In the genomic region with DNA sequence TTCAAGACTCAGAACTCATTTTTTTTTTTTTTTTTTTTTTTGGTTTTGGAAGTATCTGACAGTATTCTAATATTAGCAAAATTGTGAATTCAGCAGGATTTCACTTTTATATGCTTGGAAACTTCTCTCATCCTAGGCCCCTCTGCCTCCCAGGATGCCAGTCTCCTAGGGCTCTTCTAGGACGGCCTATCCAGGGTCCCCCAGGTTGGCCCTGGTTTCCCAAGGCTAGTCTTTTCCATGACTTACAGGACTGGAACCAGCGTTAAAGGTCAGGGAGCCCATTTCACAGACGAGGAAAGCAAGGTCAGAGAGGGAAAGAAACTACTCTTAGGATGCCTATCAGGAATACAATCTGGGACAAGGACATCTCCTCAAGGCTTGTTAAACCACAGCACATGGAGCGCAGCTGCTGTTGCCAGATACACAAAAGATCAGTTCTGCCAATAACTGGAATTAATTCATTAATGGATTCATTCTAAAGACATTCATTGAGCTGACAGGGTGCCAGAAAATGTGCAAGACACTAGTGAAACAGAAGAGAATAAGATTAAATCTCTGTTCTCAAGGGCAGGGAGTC, we compare ENCODE assay signal across 14 cellular contexts.
DNase-seq lines count a peak whose midpoint lies in the region; ATAC-seq and TF ChIP-seq lines count a peak whose summit lies in the region.
"Had no signal": no experiment of that assay in that cellular context is flagged by ENCODE, and none has a peak within 500 bp of the region (broad histone marks: within the 10 kb centered on the region; RNA-seq: fewer than 3 reads in every experiment).

No MANE protein-coding gene starts in this region.

- TF ChIP-seq CTCF in PC-3 (conservative IDR thresholded peaks at IDR 0.05; ENCODE audit: low read depth, low read length) (no peak), endodermal cell (conservative IDR thresholded peaks at IDR 0.05) (no peak), osteocyte (IDR thresholded peaks at IDR 0.05) (no peak), spleen (IDR thresholded peaks at IDR 0.05 in 8 of 11, conservative IDR thresholded peaks at IDR 0.05 in 3 of 11) (no peak)

- peak; percentile 11 for DNase-seq in ELR (ENCODE audit: low read depth)
- DNase-seq in PC-3: no peak
- DNase-seq in endodermal cell: peak; percentile 4
- DNase-seq in osteocyte (ENCODE audit: extremely low spot score, unreplicated experiment): peak; percentile 70
- no peak for DNase-seq in spleen
- DNase-seq in NCI-H1417 (lab: John Stamatoyannopoulos, UW): no peak
- DNase-seq: GF-D8; NCI-H1694; NK-92 treated with Interleukin-12 subunit alpha and Interleukin-12 subunit beta, amount 100 ng/mL, for 24 hours; Right ventricle myocardium superior had no signal

- no peak for TF ChIP-seq POLR2A in spleen (IDR thresholded peaks at IDR 0.05)

- intact Hi-C loops in PC-3 (cut with micrococcal nuclease): loop anchor here (10.0 kb wide), 1 partner anchor 414 kb away; a partner anchor contains a TSS
- intact Hi-C loops in spleen (cut with DNase I; ENCODE audit: low total_unique reads): no loop called here

- H3K27me3 ChIP-seq in PC-3 (ENCODE audit: low read length) (no peaks in the 10 kb centered on the region), endodermal cell (ENCODE audit: control insufficient read depth, insufficient read depth, low read length, poor library complexity, severe bottlenecking) (no peaks in the 10 kb centered on the region), spleen (replicated peaks in 1 of 7) (peaks cover 0 to 33% (median 0%) of the 10 kb centered on the region in 7 donors)

- H3K4me3 ChIP-seq in PC-3 (ENCODE audit: low read length): no peak overlapping the region; the same call in 1 of the 2 replicates
- no peak overlapping the region for H3K4me3 ChIP-seq in endodermal cell (ENCODE audit: low read length)
- H3K4me3 ChIP-seq in spleen: no peak overlapping the region
- H3K4me3 ChIP-seq: GM23338, K562, SK-N-MC had no signal

- H3K27me3 Mint-ChIP-seq in endodermal cell (ENCODE audit: insufficient read depth) (peaks cover 44% of the 10 kb centered on the region), osteocyte (ENCODE audit: unreplicated experiment) (no peaks in the 10 kb centered on the region)

- H3F3A ChIP-seq in PC-3 (ENCODE audit: low read length, unreplicated experiment): no peaks in the 10 kb centered on the region

- no TSS peak for BruUV-seq in PC-3 (replicated peaks; lab: Mats Ljungman, UMichigan)

- H3K9ac ChIP-seq in PC-3 (ENCODE audit: low read length) (0 out of 2 replicates have a peak overlapping the region, but pooled peaks have one; percentile 7), endodermal cell (ENCODE audit: extremely low read depth, low read length, poor library complexity, severe bottlenecking) (no peak overlapping the region)

- H4K20me1 ChIP-seq in PC-3 (ENCODE audit: low read length): no peaks in the 10 kb centered on the region

- H3K36me3 ChIP-seq in PC-3 (ENCODE audit: low read depth, low read length) (no peaks in the 10 kb centered on the region), endodermal cell (ENCODE audit: control insufficient read depth, insufficient read depth, low read length) (no peaks in the 10 kb centered on the region), spleen (no peaks in the 10 kb centered on the region)

- CTCF ChIA-PET in PC-3 (lab: Charles Lee): no interaction called here

- WGBS in endodermal cell (ENCODE audit: insufficient coverage in 1 of 2, insufficient read length in 1 of 2), 2 experiments: 94 to 95% methylated on average over 4 of the region's 4 CpGs
- WGBS in spleen, 5 donors: 76 to 91% (median 83%) methylated on average over 4 of the region's 4 CpGs

- H3K36me3 Mint-ChIP-seq in endodermal cell (ENCODE audit: low read depth) (no peaks in the 10 kb centered on the region), osteocyte (ENCODE audit: unreplicated experiment) (no peaks in the 10 kb centered on the region)

- no peaks in the 10 kb centered on the region for H3K9me2 ChIP-seq in PC-3 (replicated peaks; ENCODE audit: low read length)

- H3K4me1 ChIP-seq in PC-3 (ENCODE audit: insufficient read depth, low read length): peaks cover 34% of the 10 kb centered on the region
- no peaks in the 10 kb centered on the region for H3K4me1 ChIP-seq in endodermal cell (ENCODE audit: control insufficient read depth, insufficient read depth, low read length)
- no peaks in the 10 kb centered on the region for H3K4me1 ChIP-seq in spleen

- ATAC-seq in PC-3 (no peak), GM19397 (IDR thresholded peaks at IDR 0.05; ENCODE audit: unreplicated experiment) (no peak)
- ATAC-seq: GM23338 had no signal

- H3K4me2 ChIP-seq in PC-3 (ENCODE audit: low read length): peak overlapping the region; percentile 50
- H3K4me2 ChIP-seq: GM23338 had no signal

- H3K9me3 Mint-ChIP-seq in endodermal cell (no peaks in the 10 kb centered on the region), osteocyte (ENCODE audit: unreplicated experiment) (no peaks in the 10 kb centered on the region)
- H3K9me3 Mint-ChIP-seq: GM23338 had no signal

- H3K4me1 Mint-ChIP-seq in endodermal cell: peaks cover 11% of the 10 kb centered on the region
- no peaks in the 10 kb centered on the region for H3K4me1 Mint-ChIP-seq in osteocyte (ENCODE audit: unreplicated experiment)

- 0 out of 2 replicates have a peak overlapping the region, but pooled peaks have one; percentile 58 for H2AFZ ChIP-seq in PC-3 (ENCODE audit: low read length)
- H2AFZ ChIP-seq: GM23338 had no signal

- H3K9me3 ChIP-seq in PC-3 (ENCODE audit: low read length) (no peaks in the 10 kb centered on the region), endodermal cell (ENCODE audit: control insufficient read depth, low read length) (no peaks in the 10 kb centered on the region), spleen (no peaks in the 10 kb centered on the region)

- no peak overlapping the region for H3K27ac Mint-ChIP-seq in endodermal cell
- H3K27ac Mint-ChIP-seq in osteocyte (ENCODE audit: unreplicated experiment): no peak overlapping the region
- H3K27ac Mint-ChIP-seq: GM23338 had no signal

- H3K27ac ChIP-seq in PC-3 (ENCODE audit: low read length) (peak overlapping the region; percentile 78), endodermal cell (ENCODE audit: low read depth, low read length) (no peak overlapping the region), spleen (no peak overlapping the region)
- H3K27ac ChIP-seq: SK-N-MC had no signal

- H3K4me3 Mint-ChIP-seq in endodermal cell (no peak overlapping the region), osteocyte (ENCODE audit: unreplicated experiment) (no peak overlapping the region)
- H3K4me3 Mint-ChIP-seq: GM23338 had no signal

- H3K79me2 ChIP-seq in PC-3 (ENCODE audit: low read length): no peaks in the 10 kb centered on the region

- POLR2A ChIA-PET in PC-3 (lab: Charles Lee; ENCODE audit: unreplicated experiment): no interaction called here

Comparison
In these comparisons a context has a peak if more than half of its experiments do, and no peak if none do; other contexts are left out.
1. DNase-seq: peak in ELR (single experiment), endodermal cell (single experiment) and osteocyte (single experiment); none in PC-3 (single experiment), spleen (single experiment) and NCI-H1417 (0 of 3).